Comparison of ENCODE assay signal across 9 cellular contexts in the genomic region with DNA sequence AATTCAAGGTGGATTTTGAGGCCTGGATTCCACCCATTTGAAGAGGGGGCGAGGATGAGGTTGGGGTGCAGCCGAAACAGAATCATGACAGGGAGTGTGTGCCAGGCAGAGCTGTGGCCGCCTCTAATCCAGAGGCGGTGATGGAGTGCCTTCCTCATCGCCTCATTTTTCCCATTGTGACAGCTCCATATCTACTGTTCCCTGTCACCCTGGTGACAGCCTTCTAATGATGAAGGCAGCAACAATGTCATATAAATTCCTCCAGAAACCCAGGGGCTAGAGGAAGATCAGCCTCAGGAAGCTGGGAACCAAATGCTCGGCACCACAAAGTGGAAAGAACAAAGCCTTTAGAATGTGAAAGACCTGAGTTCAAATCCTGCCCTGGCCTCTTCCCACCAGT. TPM values are rescaled to one million over a fixed set of nuclear protein-coding genes. Genes with fewer than 3 reads are reported as not detected.
"Had no signal": no experiment of that assay in that cellular context is flagged by ENCODE, and none has a peak within 500 bp of the region (broad histone marks: within the 10 kb centered on the region; RNA-seq: fewer than 3 reads in every experiment).

No MANE protein-coding gene starts in this region.

- DNase-seq: H9, HCEC 1CT, IMR-90, KBM-7 had no signal

- H2AFZ ChIP-seq: GM23338 had no signal

- H3K4me2 ChIP-seq: GM23338 had no signal

- FAIRE-seq: H1, H54, HTR-8/SVneo had no signal

- ATAC-seq: GM23338 had no signal

- H3K4me3 ChIP-seq: GM23338 had no signal

RNA-seq across cellular contexts. Expression of a gene that starts 42.0 kb away (rescaled TPM):
- total RNA-seq: HT-29, IMR-90 had no signal
- polyA plus RNA-seq: IMR-90 had no signal
